In genomic region chr10:117216611-117217195, GRCh38 we compare ENCODE assay signal across 8 cellular contexts. TPM values are rescaled to one million over a fixed set of nuclear protein-coding genes. Genes with fewer than 3 reads are reported as not detected.
DNase-seq lines count a peak whose midpoint lies in the region; ATAC-seq, FAIRE-seq and TF ChIP-seq lines count a peak whose summit lies in the region.

No MANE protein-coding gene starts in this region.

- no peak overlapping the region for H3K9ac ChIP-seq in endothelial cell of umbilical vein (replicated peaks; ENCODE audit: extremely low read depth, insufficient read depth, low read length)

- peak overlapping the region; percentile 98 for H2AFZ ChIP-seq in endothelial cell of umbilical vein (ENCODE audit: low read depth, low read length)

- H3K4me3 ChIP-seq in AG04450 (ENCODE audit: low read depth, low read length) (peak overlapping the region; percentile 67), endothelial cell of umbilical vein (replicated peaks in 1 of 3; ENCODE audit: insufficient read depth in 1 of 3, low read depth in 1 of 3, low read length in 3 of 3) (peak overlapping the region in 2 of 3 experiments; percentile 41 to 50), mucosa of descending colon (no peak overlapping the region)

- DNase-seq in AG04450 (ENCODE audit: low read depth, low spot score) (peak; percentile 29), NCI-H69 (lab: John Stamatoyannopoulos, UW) (peak; percentile 80), endothelial cell of umbilical vein (ENCODE audit: low read depth, low spot score) (peak; percentile 59), mucosa of descending colon (peak; percentile 73 to 79 (median 77))
- peak; percentile 5 for DNase-seq in activated CD8-positive, alpha-beta memory T cell treated with anti-CD3 and anti-CD28 coated beads, Interleukin-2, amount 50 U/mL, for 1 hour (ENCODE audit: extremely low read depth)
- peak; percentile 33 to 50 for DNase-seq in stimulated activated CD8-positive, alpha-beta memory T cell treated with anti-CD3 and anti-CD28 coated beads, Interleukin-2, amount 100 ng/mL, for 1 hour (ENCODE audit: low read depth in 2 of 2)

- FAIRE-seq in endothelial cell of umbilical vein (lab: Jason Lieb, UNC) = peak; percentile 68

- ATAC-seq in GM18520 (IDR thresholded peaks at IDR 0.05; ENCODE audit: unreplicated experiment) = peak; percentile 57
- peak; percentile 84 for ATAC-seq in HG03097 (IDR thresholded peaks at IDR 0.05; ENCODE audit: low FRiP score, unreplicated experiment)
- ATAC-seq in mucosa of descending colon = peak; percentile 95

- CTCF ChIA-PET in AG04450 (lab: Charles Lee) (interaction anchor here (0.6 to 5.9 kb wide), 70 partner anchors 8 to 1571 kb away, joined by 3 to 246 read pairs (median 5); no protein-coding TSS in a partner anchor), endothelial cell of umbilical vein (lab: Charles Lee) (interaction anchor here (0.7 to 6.2 kb wide), 69 partner anchors 8 to 1348 kb away, joined by 3 to 240 read pairs (median 4); no protein-coding TSS in a partner anchor)

- H3K9me3 ChIP-seq in AG04450 (ENCODE audit: control insufficient read depth, insufficient read depth, low read length) (no peaks in the 10 kb centered on the region; the same call in 1 of the 2 replicates), endothelial cell of umbilical vein (replicated peaks; ENCODE audit: control insufficient read depth, insufficient read depth, low read length) (no peaks in the 10 kb centered on the region), mucosa of descending colon (peaks cover under 1% of the 10 kb centered on the region)

- dilution Hi-C loops in endothelial cell of umbilical vein (cut with MboI; ENCODE audit: extremely low pct_ligation_motif_present, low sequenced_read_pairs) = no loop called here

- no peaks in the 10 kb centered on the region for H3K36me3 ChIP-seq in endothelial cell of umbilical vein (ENCODE audit: control insufficient read depth in 2 of 2, extremely low read depth in 1 of 2, insufficient read depth in 2 of 2, low read length in 2 of 2)
- H3K36me3 ChIP-seq in mucosa of descending colon (ENCODE audit: low read depth) = no peaks in the 10 kb centered on the region

- H3K9me1 ChIP-seq in endothelial cell of umbilical vein (replicated peaks; ENCODE audit: control insufficient read depth, extremely low read depth, insufficient read depth, low read length) = no peaks in the 10 kb centered on the region

- POLR2A ChIA-PET in AG04450 (lab: Yijun Ruan, JAX) (interaction anchor here (0.5 to 0.6 kb wide), 2 partner anchors 102 to 187 kb away, joined by 5 to 7 read pairs; no protein-coding TSS in a partner anchor), endothelial cell of umbilical vein (lab: Charles Lee) (no interaction called here)

- no peaks in the 10 kb centered on the region for H3K79me2 ChIP-seq in endothelial cell of umbilical vein (ENCODE audit: control insufficient read depth, insufficient read depth, low read length)

- BruUV-seq in endothelial cell of umbilical vein (replicated peaks; lab: Mats Ljungman, UMichigan) = no TSS peak

- TF ChIP-seq POLR2A in endothelial cell of umbilical vein (IDR thresholded peaks at IDR 0.05; ENCODE audit: low read depth, low read length) = no peak

- intact Hi-C loops in endothelial cell of umbilical vein (cut with micrococcal nuclease) = loop anchor here (1.0 to 5.0 kb wide), 5 partner anchors 104 to 1025 kb away; partner anchors contain the start of gene PDZD8
- intact Hi-C loops in mucosa of descending colon (cut with DNase I, micrococcal nuclease) = no loop called here

- no peak overlapping the region for H3K27ac ChIP-seq in AG04450 (ENCODE audit: low read depth, low read length)
- no peak overlapping the region for H3K27ac ChIP-seq in endothelial cell of umbilical vein (ENCODE audit: insufficient read depth, low read depth, low read length)

- H3K27me3 ChIP-seq in AG04450 (ENCODE audit: control insufficient read depth, insufficient read depth, low read length) (peaks cover 10% of the 10 kb centered on the region), endothelial cell of umbilical vein (ENCODE audit: control insufficient read depth in 2 of 2, insufficient read depth in 2 of 2, low read length in 2 of 2) (peaks cover 1 to 7% of the 10 kb centered on the region in 2 experiments)

- no peaks in the 10 kb centered on the region for H4K20me1 ChIP-seq in endothelial cell of umbilical vein (replicated peaks; ENCODE audit: control insufficient read depth, extremely low read depth, insufficient read depth, low read length)

- H3K4me1 ChIP-seq in endothelial cell of umbilical vein (ENCODE audit: control insufficient read depth, extremely low read depth, insufficient read depth, low read length) (peaks cover 5% of the 10 kb centered on the region), mucosa of descending colon (ENCODE audit: low read depth) (peaks cover 6% of the 10 kb centered on the region)

- TF ChIP-seq CTCF in AG04450 (IDR thresholded peaks at IDR 0.05; ENCODE audit: low read depth, low read length) = peak; percentile 100
- peak; percentile 99 to 100 for TF ChIP-seq CTCF in endothelial cell of umbilical vein (IDR thresholded peaks at IDR 0.05; ENCODE audit: extremely low read depth in 1 of 2, insufficient read depth in 1 of 2, low read depth in 1 of 2, low read length in 2 of 2)
- peak; percentile 99 for TF ChIP-seq CTCF in mucosa of descending colon (IDR thresholded peaks at IDR 0.05)

- peak overlapping the region; percentile 84 for H3K4me2 ChIP-seq in endothelial cell of umbilical vein (ENCODE audit: insufficient read depth, low read length)

TF ChIP-seq in endothelial cell of umbilical vein, 7 proteins besides CTCF, POLR2A, EP300 and RAD21:
- TF ChIP-seq JUN (IDR thresholded peaks at IDR 0.05; ENCODE audit: borderline replicate concordance, insufficient read depth, insufficient read length, low read depth) (no peak), MYC (IDR thresholded peaks at IDR 0.05; ENCODE audit: low read depth, low read length) (no peak), MAX (IDR thresholded peaks at IDR 0.05; ENCODE audit: insufficient read depth, insufficient read length) (no peak), GATA2 (IDR thresholded peaks at IDR 0.05; ENCODE audit: insufficient read depth, insufficient read length, low read depth, low read length) (no peak), POLR2AphosphoS5 (IDR thresholded peaks at IDR 0.05; ENCODE audit: insufficient read depth, low read depth, low read length) (peak; percentile 28)

RNA-seq across cellular contexts. Expression of gene KCNK18, which starts 19.4 kb away (rescaled TPM):
- polyA plus RNA-seq in AG04450 (2011; rRNA removed) (not detected in 2 replicates), endothelial cell of umbilical vein (not detected in 2 replicates)
- not detected in 2 replicates for polyA minus RNA-seq in AG04450 (2011; rRNA and poly(A)+ RNA removed)
- total RNA-seq in endothelial cell of umbilical vein (not detected in 2 replicates), mucosa of descending colon (not detected)
- polyA plus RNA-seq in endothelial cell of umbilical vein (2011; cell fraction: cytosol; rRNA removed) = not detected in 2 replicates
- polyA plus RNA-seq in endothelial cell of umbilical vein (2011; cell fraction: nucleus; rRNA removed) = not detected in 2 replicates
- polyA plus RNA-seq in endothelial cell of umbilical vein (2012) = not detected in 2 replicates
- polyA minus RNA-seq in endothelial cell of umbilical vein = not detected in 2 replicates
- polyA minus RNA-seq in endothelial cell of umbilical vein (2011; cell fraction: cytosol; rRNA and poly(A)+ RNA removed) = not detected
- polyA minus RNA-seq in endothelial cell of umbilical vein (2011; cell fraction: nucleus; rRNA and poly(A)+ RNA removed) = not detected in 2 replicates

RNA-seq across cellular contexts. Expression of gene SLC18A2, which starts 24.2 kb away (rescaled TPM):
- polyA plus RNA-seq in AG04450 (2011; rRNA removed) = 0.01 TPM in 1 of 2 replicates, not detected in the other
- polyA minus RNA-seq in AG04450 (2011; rRNA and poly(A)+ RNA removed) = not detected in 2 replicates
- total RNA-seq in endothelial cell of umbilical vein = not detected in 2 replicates
- not detected in 2 replicates for polyA plus RNA-seq in endothelial cell of umbilical vein
- not detected in 2 replicates for polyA plus RNA-seq in endothelial cell of umbilical vein (2011; cell fraction: cytosol; rRNA removed)
- not detected in 2 replicates for polyA plus RNA-seq in endothelial cell of umbilical vein (2011; cell fraction: nucleus; rRNA removed)
- polyA plus RNA-seq in endothelial cell of umbilical vein (2012) = not detected in 2 replicates
- not detected in 2 replicates for polyA minus RNA-seq in endothelial cell of umbilical vein
- polyA minus RNA-seq in endothelial cell of umbilical vein (2011; cell fraction: cytosol; rRNA and poly(A)+ RNA removed) = not detected
- not detected in 2 replicates for polyA minus RNA-seq in endothelial cell of umbilical vein (2011; cell fraction: nucleus; rRNA and poly(A)+ RNA removed)
- total RNA-seq in mucosa of descending colon = 1 to 10 TPM in 2 of 3 donors, under 1 TPM in 1; 0.29 to 1.9 (median 1.6) TPM

Comparison
In these comparisons a context has a peak if more than half of its experiments do, and no peak if none do; other contexts are left out.
1. DNase-seq: peak in every context shown above with its lines; median percentile 80 in NCI-H69; 77 in mucosa of descending colon; 59 in endothelial cell of umbilical vein; 42 in stimulated activated CD8-positive, alpha-beta memory T cell treated with anti-CD3 and anti-CD28 coated beads, Interleukin-2, amount 100 ng/mL, for 1 hour; 29 in AG04450; 5 in activated CD8-positive, alpha-beta memory T cell treated with anti-CD3 and anti-CD28 coated beads, Interleukin-2, amount 50 U/mL, for 1 hour.